ENCODE assay signal across 1 cellular context in the genomic region with DNA sequence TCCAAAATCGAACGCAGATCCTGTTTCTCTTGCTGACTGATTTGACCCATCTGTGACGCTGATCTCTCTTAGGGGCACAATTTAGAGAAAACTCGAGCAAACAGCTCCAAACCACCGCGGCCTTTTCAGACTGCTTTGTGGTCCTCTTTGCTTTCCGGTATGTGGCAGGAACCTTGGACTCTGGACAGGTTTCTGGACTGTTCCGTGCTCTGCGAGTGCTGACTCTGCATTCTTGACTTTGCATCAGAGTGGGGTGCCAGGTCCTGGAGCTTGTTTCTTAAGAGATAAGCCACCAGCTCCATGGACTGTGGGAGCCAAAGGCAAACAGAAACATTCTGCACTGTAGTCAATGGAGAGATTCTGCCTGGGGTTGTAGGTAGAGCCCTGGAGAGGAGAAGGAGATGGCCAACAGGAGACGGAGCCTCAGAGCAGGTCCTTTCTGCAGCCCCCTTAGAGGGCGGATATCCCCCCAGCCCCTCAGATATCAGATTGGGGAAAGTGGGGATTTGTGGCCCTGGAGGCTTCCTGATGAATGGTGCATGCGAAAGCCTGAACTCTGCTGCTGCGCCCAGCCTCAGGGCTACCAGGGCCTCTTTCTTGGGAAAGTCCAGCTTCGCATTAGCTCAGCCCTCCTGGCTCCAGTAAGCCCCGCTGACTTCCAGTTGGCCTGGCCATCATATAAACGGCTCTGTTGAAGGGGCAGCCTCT.
TF ChIP-seq lines count a peak whose summit lies in the region.

No MANE protein-coding gene starts in this region.

TF ChIP-seq in HepG2, 621 proteins besides CTCF, POLR2A, EP300 and RAD21 (continued from another document and continues in another):
- TF ChIP-seq FOXP4 (CRISPR knock-in tag; IDR thresholded peaks at IDR 0.05) (peak; percentile 59; the same call in 1 of the 2 replicates), REXO4 (CRISPR knock-in tag; IDR thresholded peaks at IDR 0.05; ENCODE audit: borderline replicate concordance) (no peak), ZFY (CRISPR knock-in tag; IDR thresholded peaks at IDR 0.05) (peak; percentile 36; the same call in 1 of the 2 replicates), AHR (CRISPR knock-in tag; IDR thresholded peaks at IDR 0.05) (no peak), MIXL1 (CRISPR knock-in tag; IDR thresholded peaks at IDR 0.05) (peak; percentile 9; the same call in 1 of the 2 replicates), THAP11 (CRISPR knock-in tag; IDR thresholded peaks at IDR 0.05) (peak; percentile 49; the same call in 1 of the 2 replicates), ZNF569 (CRISPR knock-in tag; IDR thresholded peaks at IDR 0.05; ENCODE audit: borderline replicate concordance) (no peak), SOX13 (IDR thresholded peaks at IDR 0.05) (0 out of 2 replicates have a peak, but pooled peaks have one; percentile 45), SOX13 (CRISPR knock-in tag; conservative IDR thresholded peaks at IDR 0.05 in 1 of 2, IDR thresholded peaks at IDR 0.05 in 1 of 2) (peak in 1 of 2 experiments; percentile 72; a peak in 1 of 4 replicates), ZBTB7B (CRISPR knock-in tag; IDR thresholded peaks at IDR 0.05) (peak; percentile 72), NR2F6 (IDR thresholded peaks at IDR 0.05) (peak; percentile 44; the same call in 1 of the 2 replicates), NR2F6 (CRISPR knock-in tag; IDR thresholded peaks at IDR 0.05) (peak; percentile 63; the same call in 1 of the 2 replicates), ZGPAT (CRISPR knock-in tag; IDR thresholded peaks at IDR 0.05) (peak; percentile 70), ZNF451 (CRISPR knock-in tag; IDR thresholded peaks at IDR 0.05) (no peak), ZIK1 (CRISPR knock-in tag; IDR thresholded peaks at IDR 0.05; ENCODE audit: borderline replicate concordance, low read depth) (no peak), RORA (CRISPR knock-in tag; IDR thresholded peaks at IDR 0.05) (no peak), MAFK (conservative IDR thresholded peaks at IDR 0.05 in 1 of 2, IDR thresholded peaks at IDR 0.05 in 1 of 2; ENCODE audit: low read length in 2 of 2) (peak; percentile 100), YEATS2 (CRISPR knock-in tag; IDR thresholded peaks at IDR 0.05; ENCODE audit: borderline replicate concordance) (peak; percentile 68), MTA1 (CRISPR knock-in tag; IDR thresholded peaks at IDR 0.05; ENCODE audit: borderline replicate concordance) (peak; percentile 64; the same call in 1 of the 2 replicates), HMGXB4 (CRISPR knock-in tag; IDR thresholded peaks at IDR 0.05; ENCODE audit: borderline replicate concordance in 1 of 2, low read depth in 1 of 2) (peak; percentile 30 to 43; a peak in 1 of 4 replicates), ZBTB14 (CRISPR knock-in tag; IDR thresholded peaks at IDR 0.05) (no peak), ZNF331 (CRISPR knock-in tag; IDR thresholded peaks at IDR 0.05) (peak; percentile 64; the same call in 1 of the 2 replicates)
- TF ChIP-seq, protein P1, sequence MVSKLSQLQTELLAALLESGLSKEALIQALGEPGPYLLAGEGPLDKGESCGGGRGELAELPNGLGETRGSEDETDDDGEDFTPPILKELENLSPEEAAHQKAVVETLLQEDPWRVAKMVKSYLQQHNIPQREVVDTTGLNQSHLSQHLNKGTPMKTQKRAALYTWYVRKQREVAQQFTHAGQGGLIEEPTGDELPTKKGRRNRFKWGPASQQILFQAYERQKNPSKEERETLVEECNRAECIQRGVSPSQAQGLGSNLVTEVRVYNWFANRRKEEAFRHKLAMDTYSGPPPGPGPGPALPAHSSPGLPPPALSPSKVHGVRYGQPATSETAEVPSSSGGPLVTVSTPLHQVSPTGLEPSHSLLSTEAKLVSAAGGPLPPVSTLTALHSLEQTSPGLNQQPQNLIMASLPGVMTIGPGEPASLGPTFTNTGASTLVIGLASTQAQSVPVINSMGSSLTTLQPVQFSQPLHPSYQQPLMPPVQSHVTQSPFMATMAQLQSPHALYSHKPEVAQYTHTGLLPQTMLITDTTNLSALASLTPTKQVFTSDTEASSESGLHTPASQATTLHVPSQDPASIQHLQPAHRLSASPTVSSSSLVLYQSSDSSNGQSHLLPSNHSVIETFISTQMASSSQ (IDR thresholded peaks at IDR 0.05; ENCODE audit: low read depth): no peak
- TF ChIP-seq, protein P1 (CRISPR knock-in tag; IDR thresholded peaks at IDR 0.05; ENCODE audit: borderline replicate concordance): peak; percentile 20; the same call in 1 of the 2 replicates
- TF ChIP-seq, protein P2, sequence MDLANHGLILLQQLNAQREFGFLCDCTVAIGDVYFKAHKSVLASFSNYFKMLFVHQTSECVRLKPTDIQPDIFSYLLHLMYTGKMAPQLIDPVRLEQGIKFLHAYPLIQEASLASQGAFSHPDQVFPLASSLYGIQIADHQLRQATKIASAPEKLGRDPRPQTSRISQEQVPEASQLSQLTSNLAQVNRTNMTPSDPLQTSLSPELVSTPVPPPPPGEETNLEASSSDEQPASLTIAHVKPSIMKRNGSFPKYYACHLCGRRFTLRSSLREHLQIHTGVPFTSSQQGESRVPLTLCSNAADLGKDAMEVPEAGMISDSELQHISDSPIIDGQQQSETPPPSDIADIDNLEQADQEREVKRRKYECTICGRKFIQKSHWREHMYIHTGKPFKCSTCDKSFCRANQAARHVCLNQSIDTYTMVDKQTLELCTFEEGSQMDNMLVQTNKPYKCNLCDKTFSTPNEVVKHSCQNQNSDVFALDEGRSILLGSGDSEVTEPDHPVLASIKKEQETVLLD (CRISPR knock-in tag; IDR thresholded peaks at IDR 0.05; ENCODE audit: low read depth): 0 out of 2 replicates have a peak, but pooled peaks have one; percentile 33
- TF ChIP-seq, protein P3, sequence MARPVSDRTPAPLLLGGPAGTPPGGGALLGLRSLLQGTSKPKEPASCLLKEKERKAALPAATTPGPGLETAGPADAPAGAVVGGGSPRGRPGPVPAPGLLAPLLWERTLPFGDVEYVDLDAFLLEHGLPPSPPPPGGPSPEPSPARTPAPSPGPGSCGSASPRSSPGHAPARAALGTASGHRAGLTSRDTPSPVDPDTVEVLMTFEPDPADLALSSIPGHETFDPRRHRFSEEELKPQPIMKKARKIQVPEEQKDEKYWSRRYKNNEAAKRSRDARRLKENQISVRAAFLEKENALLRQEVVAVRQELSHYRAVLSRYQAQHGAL (CRISPR knock-in tag; IDR thresholded peaks at IDR 0.05; ENCODE audit: not compliant biosample characterization): no peak
- TF ChIP-seq, protein P4, sequence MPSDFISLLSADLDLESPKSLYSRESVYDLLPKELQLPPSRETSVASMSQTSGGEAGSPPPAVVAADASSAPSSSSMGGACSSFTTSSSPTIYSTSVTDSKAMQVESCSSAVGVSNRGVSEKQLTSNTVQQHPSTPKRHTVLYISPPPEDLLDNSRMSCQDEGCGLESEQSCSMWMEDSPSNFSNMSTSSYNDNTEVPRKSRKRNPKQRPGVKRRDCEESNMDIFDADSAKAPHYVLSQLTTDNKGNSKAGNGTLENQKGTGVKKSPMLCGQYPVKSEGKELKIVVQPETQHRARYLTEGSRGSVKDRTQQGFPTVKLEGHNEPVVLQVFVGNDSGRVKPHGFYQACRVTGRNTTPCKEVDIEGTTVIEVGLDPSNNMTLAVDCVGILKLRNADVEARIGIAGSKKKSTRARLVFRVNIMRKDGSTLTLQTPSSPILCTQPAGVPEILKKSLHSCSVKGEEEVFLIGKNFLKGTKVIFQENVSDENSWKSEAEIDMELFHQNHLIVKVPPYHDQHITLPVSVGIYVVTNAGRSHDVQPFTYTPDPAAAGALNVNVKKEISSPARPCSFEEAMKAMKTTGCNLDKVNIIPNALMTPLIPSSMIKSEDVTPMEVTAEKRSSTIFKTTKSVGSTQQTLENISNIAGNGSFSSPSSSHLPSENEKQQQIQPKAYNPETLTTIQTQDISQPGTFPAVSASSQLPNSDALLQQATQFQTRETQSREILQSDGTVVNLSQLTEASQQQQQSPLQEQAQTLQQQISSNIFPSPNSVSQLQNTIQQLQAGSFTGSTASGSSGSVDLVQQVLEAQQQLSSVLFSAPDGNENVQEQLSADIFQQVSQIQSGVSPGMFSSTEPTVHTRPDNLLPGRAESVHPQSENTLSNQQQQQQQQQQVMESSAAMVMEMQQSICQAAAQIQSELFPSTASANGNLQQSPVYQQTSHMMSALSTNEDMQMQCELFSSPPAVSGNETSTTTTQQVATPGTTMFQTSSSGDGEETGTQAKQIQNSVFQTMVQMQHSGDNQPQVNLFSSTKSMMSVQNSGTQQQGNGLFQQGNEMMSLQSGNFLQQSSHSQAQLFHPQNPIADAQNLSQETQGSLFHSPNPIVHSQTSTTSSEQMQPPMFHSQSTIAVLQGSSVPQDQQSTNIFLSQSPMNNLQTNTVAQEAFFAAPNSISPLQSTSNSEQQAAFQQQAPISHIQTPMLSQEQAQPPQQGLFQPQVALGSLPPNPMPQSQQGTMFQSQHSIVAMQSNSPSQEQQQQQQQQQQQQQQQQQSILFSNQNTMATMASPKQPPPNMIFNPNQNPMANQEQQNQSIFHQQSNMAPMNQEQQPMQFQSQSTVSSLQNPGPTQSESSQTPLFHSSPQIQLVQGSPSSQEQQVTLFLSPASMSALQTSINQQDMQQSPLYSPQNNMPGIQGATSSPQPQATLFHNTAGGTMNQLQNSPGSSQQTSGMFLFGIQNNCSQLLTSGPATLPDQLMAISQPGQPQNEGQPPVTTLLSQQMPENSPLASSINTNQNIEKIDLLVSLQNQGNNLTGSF (CRISPR knock-in tag; IDR thresholded peaks at IDR 0.05): no peak
- TF ChIP-seq, protein P5, sequence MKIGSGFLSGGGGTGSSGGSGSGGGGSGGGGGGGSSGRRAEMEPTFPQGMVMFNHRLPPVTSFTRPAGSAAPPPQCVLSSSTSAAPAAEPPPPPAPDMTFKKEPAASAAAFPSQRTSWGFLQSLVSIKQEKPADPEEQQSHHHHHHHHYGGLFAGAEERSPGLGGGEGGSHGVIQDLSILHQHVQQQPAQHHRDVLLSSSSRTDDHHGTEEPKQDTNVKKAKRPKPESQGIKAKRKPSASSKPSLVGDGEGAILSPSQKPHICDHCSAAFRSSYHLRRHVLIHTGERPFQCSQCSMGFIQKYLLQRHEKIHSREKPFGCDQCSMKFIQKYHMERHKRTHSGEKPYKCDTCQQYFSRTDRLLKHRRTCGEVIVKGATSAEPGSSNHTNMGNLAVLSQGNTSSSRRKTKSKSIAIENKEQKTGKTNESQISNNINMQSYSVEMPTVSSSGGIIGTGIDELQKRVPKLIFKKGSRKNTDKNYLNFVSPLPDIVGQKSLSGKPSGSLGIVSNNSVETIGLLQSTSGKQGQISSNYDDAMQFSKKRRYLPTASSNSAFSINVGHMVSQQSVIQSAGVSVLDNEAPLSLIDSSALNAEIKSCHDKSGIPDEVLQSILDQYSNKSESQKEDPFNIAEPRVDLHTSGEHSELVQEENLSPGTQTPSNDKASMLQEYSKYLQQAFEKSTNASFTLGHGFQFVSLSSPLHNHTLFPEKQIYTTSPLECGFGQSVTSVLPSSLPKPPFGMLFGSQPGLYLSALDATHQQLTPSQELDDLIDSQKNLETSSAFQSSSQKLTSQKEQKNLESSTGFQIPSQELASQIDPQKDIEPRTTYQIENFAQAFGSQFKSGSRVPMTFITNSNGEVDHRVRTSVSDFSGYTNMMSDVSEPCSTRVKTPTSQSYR (CRISPR knock-in tag; IDR thresholded peaks at IDR 0.05; ENCODE audit: borderline replicate concordance): peak; percentile 26; the same call in 1 of the 2 replicates
